16 cellular contexts compared by ENCODE assay signal in the genomic region with DNA sequence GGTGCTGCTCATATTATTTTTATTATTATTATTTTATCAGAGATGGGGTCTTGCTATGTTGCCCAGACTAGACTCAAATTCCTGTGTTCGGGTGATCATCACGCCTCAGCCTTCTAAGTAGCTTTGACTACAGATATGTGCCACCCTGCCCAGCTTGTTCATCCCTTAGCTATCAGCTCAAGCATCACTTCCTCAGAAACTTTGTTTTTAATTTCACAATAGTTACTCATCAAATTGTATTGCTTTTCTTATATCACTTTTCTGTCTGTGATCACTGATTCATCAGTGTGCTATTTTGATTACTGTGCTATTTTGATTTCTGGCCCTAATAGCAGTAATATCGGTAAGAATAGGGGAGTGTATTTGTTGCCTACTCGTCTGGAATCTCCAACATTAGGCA.
DNase-seq lines count a peak whose midpoint lies in the region; ATAC-seq and TF ChIP-seq lines count a peak whose summit lies in the region.
"Had no signal": no experiment of that assay in that cellular context is flagged by ENCODE, and none has a peak within 500 bp of the region (broad histone marks: within the 10 kb centered on the region; RNA-seq: fewer than 3 reads in every experiment).

No MANE protein-coding gene starts in this region.

- H3K27me3 ChIP-seq in mesenchymal stem cell (ENCODE audit: control insufficient read depth in 1 of 2, insufficient read depth in 1 of 2, low read length in 2 of 2), result no peaks in the 10 kb centered on the region

- H3K4me1 Mint-ChIP-seq in WTC11, result no peaks in the 10 kb centered on the region
- H3K4me1 Mint-ChIP-seq: CD4-positive, alpha-beta memory T cell; IgD-negative memory B cell had no signal

- no peak overlapping the region for H2BK120ac ChIP-seq in mesenchymal stem cell (ENCODE audit: low read depth, low read length)

- no peak overlapping the region for H3K4me3 Mint-ChIP-seq in WTC11
- H3K4me3 Mint-ChIP-seq: CD4-positive, alpha-beta memory T cell; IgD-negative memory B cell had no signal

- H3K4me3 ChIP-seq in choroid plexus epithelial cell (ENCODE audit: low read depth, low read length), result no peak overlapping the region
- H3K4me3 ChIP-seq in mesenchymal stem cell (ENCODE audit: insufficient read depth in 1 of 2, low read depth in 1 of 2, low read length in 2 of 2), result no peak overlapping the region

- peaks cover 12% of the 10 kb centered on the region for H3K36me3 Mint-ChIP-seq in WTC11
- H3K36me3 Mint-ChIP-seq: CD4-positive, alpha-beta memory T cell; IgD-negative memory B cell had no signal

- DNase-seq in HS-5 (ENCODE audit: low read depth) (peak; percentile 16), RWPE1 (ENCODE audit: low spot score) (peak; percentile 1), choroid plexus epithelial cell (ENCODE audit: low read depth) (peak; percentile 18), mesenchymal stem cell (peak; percentile 2), NCI-H128 (lab: John Stamatoyannopoulos, UW; ENCODE audit: unreplicated experiment) (no peak), WTC11 (ENCODE audit: low spot score) (no peak)
- DNase-seq: ACHN; CD4-positive, alpha-beta memory T cell; DMS79 treated with DMSO at 0.1 percent for 48 hours; GDM1; GOT3; NCI-H69; Right ventricle myocardium superior had no signal

- POLR2A ChIA-PET in RWPE1 (lab: Yijun Ruan, JAX; ENCODE audit: low non-redundant PET), result no interaction called here
- POLR2A ChIA-PET in WTC11 (lab: Charles Lee), result no interaction called here

- no peak overlapping the region for H2AK5ac ChIP-seq in mesenchymal stem cell (ENCODE audit: low read length, severe bottlenecking)

- CTCF ChIA-PET in RWPE1 (lab: Yijun Ruan, JAX), result no interaction called here
- CTCF ChIA-PET in WTC11 (lab: Charles Lee), result no interaction called here

- H3K9ac ChIP-seq in mesenchymal stem cell (ENCODE audit: low read length), result no peak overlapping the region

- H3K4me2 ChIP-seq in mesenchymal stem cell (ENCODE audit: low read length, poor library complexity, severe bottlenecking), result no peak overlapping the region

- H4K91ac ChIP-seq in mesenchymal stem cell (ENCODE audit: low read length), result no peak overlapping the region

- no peaks in the 10 kb centered on the region for H3K4me1 ChIP-seq in mesenchymal stem cell (ENCODE audit: control insufficient read depth, insufficient read depth, low read depth, low read length)

- no peaks in the 10 kb centered on the region for H3K79me1 ChIP-seq in mesenchymal stem cell (replicated peaks; ENCODE audit: low read length, poor library complexity, severe bottlenecking)

- H2AFZ ChIP-seq in mesenchymal stem cell (ENCODE audit: low read depth, low read length), result no peak overlapping the region

- no peak overlapping the region for H2BK5ac ChIP-seq in mesenchymal stem cell (ENCODE audit: low read depth, low read length, poor library complexity, severe bottlenecking)

- H3K27ac Mint-ChIP-seq in WTC11, result no peak overlapping the region
- H3K27ac Mint-ChIP-seq: CD4-positive, alpha-beta memory T cell; IgD-negative memory B cell had no signal

- H3K27ac ChIP-seq in RWPE1 (no peak overlapping the region), mesenchymal stem cell (ENCODE audit: low read length, poor library complexity, severe bottlenecking) (no peak overlapping the region)

- TF ChIP-seq CTCF in RWPE1 (conservative IDR thresholded peaks at IDR 0.05; ENCODE audit: low read depth) (no peak), choroid plexus epithelial cell (conservative IDR thresholded peaks at IDR 0.05; ENCODE audit: low read depth, low read length) (no peak), WTC11 (IDR thresholded peaks at IDR 0.05) (no peak)

- no peak overlapping the region for H4K8ac ChIP-seq in mesenchymal stem cell (ENCODE audit: low read length)

- no peak overlapping the region for H2BK12ac ChIP-seq in mesenchymal stem cell (ENCODE audit: low read length in 2 of 2)

- WGBS in mesenchymal stem cell, result 90% methylated on average over 3 of the region's 4 CpGs

- no peak overlapping the region for H3K14ac ChIP-seq in mesenchymal stem cell (ENCODE audit: low read length in 2 of 2)

- no peak for ATAC-seq in HG03039 (IDR thresholded peaks at IDR 0.05; ENCODE audit: unreplicated experiment)
- no peak for ATAC-seq in WTC11
- ATAC-seq: SK-N-SH treated with all-trans-retinoic acid at 6 μM for 48 hours had no signal

- H3K23ac ChIP-seq in mesenchymal stem cell (ENCODE audit: low read length in 2 of 2), result no peak overlapping the region

- peaks cover 23% of the 10 kb centered on the region for H3K9me3 Mint-ChIP-seq in WTC11

- H3K36me3 ChIP-seq in mesenchymal stem cell (ENCODE audit: control insufficient read depth in 1 of 2, insufficient read depth in 2 of 2, low read depth in 1 of 2, low read length in 2 of 2), result no peaks in the 10 kb centered on the region

- no peaks in the 10 kb centered on the region for H3K27me3 Mint-ChIP-seq in WTC11 (ENCODE audit: low read depth)
- H3K27me3 Mint-ChIP-seq: CD4-positive, alpha-beta memory T cell; IgD-negative memory B cell had no signal

- no peaks in the 10 kb centered on the region for H3K9me3 ChIP-seq in mesenchymal stem cell (ENCODE audit: control insufficient read depth, low read length)

- no peak overlapping the region for H3K4ac ChIP-seq in mesenchymal stem cell (ENCODE audit: low read depth in 1 of 2, low read length in 2 of 2)

- H3K18ac ChIP-seq in mesenchymal stem cell (ENCODE audit: low read depth in 1 of 2, low read length in 2 of 2), result no peak overlapping the region

- no peak overlapping the region for H2BK15ac ChIP-seq in mesenchymal stem cell (ENCODE audit: low read depth, poor library complexity, severe bottlenecking)

TF ChIP-seq in WTC11, 78 proteins besides CTCF, POLR2A, EP300 and RAD21 (continues in another document):
- TF ChIP-seq, protein P1, sequence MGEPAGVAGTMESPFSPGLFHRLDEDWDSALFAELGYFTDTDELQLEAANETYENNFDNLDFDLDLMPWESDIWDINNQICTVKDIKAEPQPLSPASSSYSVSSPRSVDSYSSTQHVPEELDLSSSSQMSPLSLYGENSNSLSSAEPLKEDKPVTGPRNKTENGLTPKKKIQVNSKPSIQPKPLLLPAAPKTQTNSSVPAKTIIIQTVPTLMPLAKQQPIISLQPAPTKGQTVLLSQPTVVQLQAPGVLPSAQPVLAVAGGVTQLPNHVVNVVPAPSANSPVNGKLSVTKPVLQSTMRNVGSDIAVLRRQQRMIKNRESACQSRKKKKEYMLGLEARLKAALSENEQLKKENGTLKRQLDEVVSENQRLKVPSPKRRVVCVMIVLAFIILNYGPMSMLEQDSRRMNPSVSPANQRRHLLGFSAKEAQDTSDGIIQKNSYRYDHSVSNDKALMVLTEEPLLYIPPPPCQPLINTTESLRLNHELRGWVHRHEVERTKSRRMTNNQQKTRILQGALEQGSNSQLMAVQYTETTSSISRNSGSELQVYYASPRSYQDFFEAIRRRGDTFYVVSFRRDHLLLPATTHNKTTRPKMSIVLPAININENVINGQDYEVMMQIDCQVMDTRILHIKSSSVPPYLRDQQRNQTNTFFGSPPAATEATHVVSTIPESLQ (CRISPR knock-in tag; IDR thresholded peaks at IDR 0.05), result no peak
- no peak for TF ChIP-seq ZNF263 (CRISPR knock-in tag; IDR thresholded peaks at IDR 0.05; ENCODE audit: low read depth)
- TF ChIP-seq, protein P2, sequence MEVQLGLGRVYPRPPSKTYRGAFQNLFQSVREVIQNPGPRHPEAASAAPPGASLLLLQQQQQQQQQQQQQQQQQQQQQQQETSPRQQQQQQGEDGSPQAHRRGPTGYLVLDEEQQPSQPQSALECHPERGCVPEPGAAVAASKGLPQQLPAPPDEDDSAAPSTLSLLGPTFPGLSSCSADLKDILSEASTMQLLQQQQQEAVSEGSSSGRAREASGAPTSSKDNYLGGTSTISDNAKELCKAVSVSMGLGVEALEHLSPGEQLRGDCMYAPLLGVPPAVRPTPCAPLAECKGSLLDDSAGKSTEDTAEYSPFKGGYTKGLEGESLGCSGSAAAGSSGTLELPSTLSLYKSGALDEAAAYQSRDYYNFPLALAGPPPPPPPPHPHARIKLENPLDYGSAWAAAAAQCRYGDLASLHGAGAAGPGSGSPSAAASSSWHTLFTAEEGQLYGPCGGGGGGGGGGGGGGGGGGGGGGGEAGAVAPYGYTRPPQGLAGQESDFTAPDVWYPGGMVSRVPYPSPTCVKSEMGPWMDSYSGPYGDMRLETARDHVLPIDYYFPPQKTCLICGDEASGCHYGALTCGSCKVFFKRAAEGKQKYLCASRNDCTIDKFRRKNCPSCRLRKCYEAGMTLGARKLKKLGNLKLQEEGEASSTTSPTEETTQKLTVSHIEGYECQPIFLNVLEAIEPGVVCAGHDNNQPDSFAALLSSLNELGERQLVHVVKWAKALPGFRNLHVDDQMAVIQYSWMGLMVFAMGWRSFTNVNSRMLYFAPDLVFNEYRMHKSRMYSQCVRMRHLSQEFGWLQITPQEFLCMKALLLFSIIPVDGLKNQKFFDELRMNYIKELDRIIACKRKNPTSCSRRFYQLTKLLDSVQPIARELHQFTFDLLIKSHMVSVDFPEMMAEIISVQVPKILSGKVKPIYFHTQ (CRISPR knock-in tag; IDR thresholded peaks at IDR 0.05), result no peak
- no peak for TF ChIP-seq GABPB1 (CRISPR knock-in tag; IDR thresholded peaks at IDR 0.05)
- TF ChIP-seq SP1 (CRISPR knock-in tag; conservative IDR thresholded peaks at IDR 0.05), result no peak
- TF ChIP-seq, protein P3, sequence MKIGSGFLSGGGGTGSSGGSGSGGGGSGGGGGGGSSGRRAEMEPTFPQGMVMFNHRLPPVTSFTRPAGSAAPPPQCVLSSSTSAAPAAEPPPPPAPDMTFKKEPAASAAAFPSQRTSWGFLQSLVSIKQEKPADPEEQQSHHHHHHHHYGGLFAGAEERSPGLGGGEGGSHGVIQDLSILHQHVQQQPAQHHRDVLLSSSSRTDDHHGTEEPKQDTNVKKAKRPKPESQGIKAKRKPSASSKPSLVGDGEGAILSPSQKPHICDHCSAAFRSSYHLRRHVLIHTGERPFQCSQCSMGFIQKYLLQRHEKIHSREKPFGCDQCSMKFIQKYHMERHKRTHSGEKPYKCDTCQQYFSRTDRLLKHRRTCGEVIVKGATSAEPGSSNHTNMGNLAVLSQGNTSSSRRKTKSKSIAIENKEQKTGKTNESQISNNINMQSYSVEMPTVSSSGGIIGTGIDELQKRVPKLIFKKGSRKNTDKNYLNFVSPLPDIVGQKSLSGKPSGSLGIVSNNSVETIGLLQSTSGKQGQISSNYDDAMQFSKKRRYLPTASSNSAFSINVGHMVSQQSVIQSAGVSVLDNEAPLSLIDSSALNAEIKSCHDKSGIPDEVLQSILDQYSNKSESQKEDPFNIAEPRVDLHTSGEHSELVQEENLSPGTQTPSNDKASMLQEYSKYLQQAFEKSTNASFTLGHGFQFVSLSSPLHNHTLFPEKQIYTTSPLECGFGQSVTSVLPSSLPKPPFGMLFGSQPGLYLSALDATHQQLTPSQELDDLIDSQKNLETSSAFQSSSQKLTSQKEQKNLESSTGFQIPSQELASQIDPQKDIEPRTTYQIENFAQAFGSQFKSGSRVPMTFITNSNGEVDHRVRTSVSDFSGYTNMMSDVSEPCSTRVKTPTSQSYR (CRISPR knock-in tag; IDR thresholded peaks at IDR 0.05), result no peak

Comparison
In these comparisons a context has a peak if more than half of its experiments do, and no peak if none do; other contexts are left out.
1. DNase-seq: peak in HS-5 (single experiment), RWPE1 (single experiment), choroid plexus epithelial cell (single experiment) and mesenchymal stem cell (single experiment); none in NCI-H128 (single experiment) and WTC11 (single experiment).